15 cellular contexts compared by ENCODE assay signal in the genomic region with DNA sequence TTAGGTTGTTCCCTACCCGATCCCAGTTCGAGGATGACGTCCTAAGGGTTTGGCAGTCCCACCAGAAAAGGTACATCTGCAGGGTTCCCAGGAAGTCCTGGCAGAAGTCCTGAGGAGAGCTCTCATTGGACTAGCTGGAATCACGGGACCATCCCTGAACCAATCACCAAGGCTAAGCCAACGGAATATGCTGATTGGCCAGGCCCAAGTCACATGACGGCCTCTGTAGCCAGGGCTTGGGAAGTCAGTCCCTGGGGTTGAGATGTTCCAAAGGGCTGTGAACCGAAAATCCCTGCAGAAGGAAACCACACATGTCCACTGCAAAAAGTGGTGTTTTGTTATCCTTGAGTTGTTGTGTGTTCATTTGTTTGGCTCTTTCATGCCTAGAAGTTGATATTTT.
DNase-seq lines count a peak whose midpoint lies in the region; ATAC-seq, FAIRE-seq and TF ChIP-seq lines count a peak whose summit lies in the region.
"Had no signal": no experiment of that assay in that cellular context is flagged by ENCODE, and none has a peak within 500 bp of the region (broad histone marks: within the 10 kb centered on the region; RNA-seq: fewer than 3 reads in every experiment).

No MANE protein-coding gene starts in this region.

- no peak for TF ChIP-seq RAD21 in SK-N-SH (IDR thresholded peaks at IDR 0.05; ENCODE audit: low read length)

- no peaks in the 10 kb centered on the region for H3K79me2 ChIP-seq in SK-N-SH (ENCODE audit: insufficient read depth)

- FAIRE-seq in RCC 7860 (lab: Jason Lieb, UNC): no peak
- FAIRE-seq: frontal cortex, kidney had no signal

- H2AFZ ChIP-seq in SK-N-SH (ENCODE audit: low read depth): no peak overlapping the region; the same call in 1 of the 2 replicates

- H3F3A ChIP-seq in SK-N-SH (replicated peaks; ENCODE audit: insufficient read depth): no peaks in the 10 kb centered on the region

- peak; percentile 13 for DNase-seq in EH (ENCODE audit: low read depth)
- DNase-seq in HT1080 (ENCODE audit: low read depth): peak; percentile 69
- no peak for DNase-seq in SK-N-SH
- peak; percentile 63 for DNase-seq in iPS-NIHi11 (ENCODE audit: low spot score)
- DNase-seq in RCC 7860 (ENCODE audit: low spot score): no peak
- DNase-seq: activated naive CD4-positive, alpha-beta T cell treated with anti-CD3 and anti-CD28 coated beads, Interleukin-2, amount 10 ng/mL, durations not matched to agents 7 days and 5 days; CD4-positive, CD25-positive, alpha-beta regulatory T cell; kidney; midbrain; NCI-H1417; occipital lobe; stimulated activated naive CD8-positive, alpha-beta T cell treated with anti-CD3 and anti-CD28 coated beads, Interleukin-15, amount 100 ng/mL, for 72 hours had no signal

- no peak overlapping the region for H3K4me2 ChIP-seq in SK-N-SH

- no peaks in the 10 kb centered on the region for H3K27me3 ChIP-seq in SK-N-SH (ENCODE audit: insufficient read depth)

- POLR2A ChIA-PET in SK-N-SH (lab: Yijun Ruan, JAX): no interaction called here

- TF ChIP-seq EP300 in SK-N-SH (IDR thresholded peaks at IDR 0.05; ENCODE audit: borderline replicate concordance in 1 of 2, low read depth in 1 of 2, low read length in 1 of 2): no peak

- H3K36me3 ChIP-seq in SK-N-SH (replicated peaks in 1 of 2; ENCODE audit: control insufficient read depth in 1 of 2, insufficient read depth in 2 of 2, low read length in 1 of 2): no peaks in the 10 kb centered on the region

- H4K20me1 ChIP-seq in SK-N-SH (ENCODE audit: insufficient read depth): no peaks in the 10 kb centered on the region

- no peak for TF ChIP-seq CTCF in SK-N-SH (IDR thresholded peaks at IDR 0.05)

- H3K4me1 ChIP-seq in SK-N-SH (ENCODE audit: control insufficient read depth in 1 of 2, insufficient read depth in 2 of 2, low read depth in 1 of 2, low read length in 1 of 2): peaks cover 0 to 3% of the 10 kb centered on the region in 2 experiments; a peak in 1 of 4 replicates

- CTCF ChIA-PET in SK-N-SH (lab: Yijun Ruan, JAX): interaction anchor here (0.6 to 8.5 kb wide), 9 partner anchors 9 to 519 kb away, joined by 3 to 94 read pairs (median 4); partner anchors contain the start of gene ZNF423

- ATAC-seq in GM18858 (IDR thresholded peaks at IDR 0.05; ENCODE audit: unreplicated experiment) (no peak), GM19324 (IDR thresholded peaks at IDR 0.05; ENCODE audit: low FRiP score, unreplicated experiment) (no peak)
- ATAC-seq: stimulated activated naive CD8-positive, alpha-beta T cell treated with anti-CD3 and anti-CD28 coated beads, Interleukin-15, amount 100 ng/mL, for 72 hours had no signal

- H3K9me2 ChIP-seq in SK-N-SH: no peaks in the 10 kb centered on the region

- H3K27ac ChIP-seq in SK-N-SH (ENCODE audit: low read depth in 2 of 2, low read length in 1 of 2): no peak overlapping the region

- no peak overlapping the region for H3K4me3 ChIP-seq in SK-N-SH (ENCODE audit: low read depth in 2 of 2, low read length in 1 of 2)

- no peak overlapping the region for H3K9ac ChIP-seq in SK-N-SH

- H3K9me3 ChIP-seq in SK-N-SH: no peaks in the 10 kb centered on the region

- 43% methylated on average over 6 of the region's 7 CpGs for WGBS in SK-N-SH (ENCODE audit: low lambda C conversion rate)

TF ChIP-seq in SK-N-SH, 30 proteins besides CTCF, POLR2A, EP300 and RAD21:
- TF ChIP-seq, protein P1, sequence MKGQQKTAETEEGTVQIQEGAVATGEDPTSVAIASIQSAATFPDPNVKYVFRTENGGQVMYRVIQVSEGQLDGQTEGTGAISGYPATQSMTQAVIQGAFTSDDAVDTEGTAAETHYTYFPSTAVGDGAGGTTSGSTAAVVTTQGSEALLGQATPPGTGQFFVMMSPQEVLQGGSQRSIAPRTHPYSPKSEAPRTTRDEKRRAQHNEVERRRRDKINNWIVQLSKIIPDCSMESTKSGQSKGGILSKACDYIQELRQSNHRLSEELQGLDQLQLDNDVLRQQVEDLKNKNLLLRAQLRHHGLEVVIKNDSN (IDR thresholded peaks at IDR 0.05; ENCODE audit: borderline replicate concordance, low read depth): peak; percentile 65; the same call in 1 of the 2 replicates
- TF ChIP-seq MEF2A (IDR thresholded peaks at IDR 0.05; ENCODE audit: borderline replicate concordance, low read depth): no peak
- TF ChIP-seq, protein P2, sequence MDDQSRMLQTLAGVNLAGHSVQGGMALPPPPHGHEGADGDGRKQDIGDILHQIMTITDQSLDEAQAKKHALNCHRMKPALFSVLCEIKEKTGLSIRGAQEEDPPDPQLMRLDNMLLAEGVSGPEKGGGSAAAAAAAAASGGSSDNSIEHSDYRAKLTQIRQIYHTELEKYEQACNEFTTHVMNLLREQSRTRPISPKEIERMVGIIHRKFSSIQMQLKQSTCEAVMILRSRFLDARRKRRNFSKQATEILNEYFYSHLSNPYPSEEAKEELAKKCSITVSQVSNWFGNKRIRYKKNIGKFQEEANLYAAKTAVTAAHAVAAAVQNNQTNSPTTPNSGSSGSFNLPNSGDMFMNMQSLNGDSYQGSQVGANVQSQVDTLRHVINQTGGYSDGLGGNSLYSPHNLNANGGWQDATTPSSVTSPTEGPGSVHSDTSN (IDR thresholded peaks at IDR 0.05): no peak
- no peak for TF ChIP-seq RXRA (IDR thresholded peaks at IDR 0.05; ENCODE audit: borderline replicate concordance, low read depth)

Comparison
In these comparisons a context has a peak if more than half of its experiments do, and no peak if none do; other contexts are left out.
1. DNase-seq: peak in EH (single experiment), HT1080 (single experiment) and iPS-NIHi11 (single experiment); none in SK-N-SH (single experiment) and RCC 7860 (single experiment).